ENCODE assay signal across 11 cellular contexts in genomic region chr3:52041118-52041847, GRCh38. TPM values are rescaled to one million over a fixed set of nuclear protein-coding genes. Genes with fewer than 3 reads are reported as not detected.
DNase-seq lines count a peak whose midpoint lies in the region; ATAC-seq and TF ChIP-seq lines count a peak whose summit lies in the region.
"Had no signal": no experiment of that assay in that cellular context is flagged by ENCODE, and none has a peak within 500 bp of the region (broad histone marks: within the 10 kb centered on the region; RNA-seq: fewer than 3 reads in every experiment).

No MANE protein-coding gene starts in this region.

- H3K56ac ChIP-seq in mesendoderm (ENCODE audit: low read length) = no peak overlapping the region

- peak overlapping the region; percentile 6 for H3K27ac Mint-ChIP-seq in dendritic cell treated with granulocyte-macrophage colony-stimulating factor and Interleukin-4, amounts not matched to agents 40 ng/mL and 50 ng/mL, for 4 days
- H3K27ac Mint-ChIP-seq: activated naive CD4-positive, alpha-beta T cell treated with anti-CD3 and anti-CD28 coated beads, Interleukin-2, amount 50 U/mL, for 24 hours had no signal

- no peak overlapping the region for H3K23ac ChIP-seq in mesendoderm (ENCODE audit: low read length)

- H4K5ac ChIP-seq in mesendoderm (ENCODE audit: low read length) = no peak overlapping the region

- H3K27me3 Mint-ChIP-seq in dendritic cell treated with granulocyte-macrophage colony-stimulating factor and Interleukin-4, amounts not matched to agents 40 ng/mL and 50 ng/mL, for 4 days = peaks cover 8% of the 10 kb centered on the region
- H3K27me3 Mint-ChIP-seq: activated naive CD4-positive, alpha-beta T cell treated with anti-CD3 and anti-CD28 coated beads, Interleukin-2, amount 50 U/mL, for 24 hours; T-cell had no signal

- no peak overlapping the region for H3K4me2 ChIP-seq in mesendoderm (ENCODE audit: low read length)

- H3K18ac ChIP-seq in mesendoderm (ENCODE audit: low read length) = no peak overlapping the region

- H3K36me3 ChIP-seq in mesendoderm (ENCODE audit: control insufficient read depth, insufficient read depth, low read length) = no peaks in the 10 kb centered on the region

- H2BK15ac ChIP-seq in mesendoderm (replicated peaks; ENCODE audit: low read depth) = no peak overlapping the region

- H3K4me3 Mint-ChIP-seq in dendritic cell treated with granulocyte-macrophage colony-stimulating factor and Interleukin-4, amounts not matched to agents 40 ng/mL and 50 ng/mL, for 4 days = no peak overlapping the region
- H3K4me3 Mint-ChIP-seq: activated naive CD4-positive, alpha-beta T cell treated with anti-CD3 and anti-CD28 coated beads, Interleukin-2, amount 50 U/mL, for 24 hours; T-cell had no signal

- DNase-seq in AG10803 (ENCODE audit: low read depth) (no peak), NAMALWA (ENCODE audit: low spot score) (peak; percentile 16), mesendoderm (peak; percentile 53), NCI-H1092 treated with DMSO at 0.1 percent for 48 hours (lab: John Stamatoyannopoulos, UW) (no peak), lower leg skin (ENCODE audit: low spot score in 2 of 2) (no peak), NCI-H2029 (lab: John Stamatoyannopoulos, UW) (no peak)
- DNase-seq: GF-D8, T-cell had no signal

- no peaks in the 10 kb centered on the region for H3K79me2 ChIP-seq in mesendoderm (ENCODE audit: control insufficient read depth, insufficient read depth, low read length)

- no peaks in the 10 kb centered on the region for H3K9me3 Mint-ChIP-seq in dendritic cell treated with granulocyte-macrophage colony-stimulating factor and Interleukin-4, amounts not matched to agents 40 ng/mL and 50 ng/mL, for 4 days
- H3K9me3 Mint-ChIP-seq: activated naive CD4-positive, alpha-beta T cell treated with anti-CD3 and anti-CD28 coated beads, Interleukin-2, amount 50 U/mL, for 24 hours; T-cell had no signal

- TF ChIP-seq CTCF in AG10803 (conservative IDR thresholded peaks at IDR 0.05; ENCODE audit: low read length) (peak; percentile 28), lower leg skin (IDR thresholded peaks at IDR 0.05) (no peak)

- no peaks in the 10 kb centered on the region for H3K36me3 Mint-ChIP-seq in dendritic cell treated with granulocyte-macrophage colony-stimulating factor and Interleukin-4, amounts not matched to agents 40 ng/mL and 50 ng/mL, for 4 days (ENCODE audit: low read depth)
- H3K36me3 Mint-ChIP-seq: activated naive CD4-positive, alpha-beta T cell treated with anti-CD3 and anti-CD28 coated beads, Interleukin-2, amount 50 U/mL, for 24 hours; T-cell had no signal

- no peaks in the 10 kb centered on the region for H3K4me1 ChIP-seq in mesendoderm (ENCODE audit: control insufficient read depth, low read depth, low read length)

- H3K4me1 Mint-ChIP-seq in dendritic cell treated with granulocyte-macrophage colony-stimulating factor and Interleukin-4, amounts not matched to agents 40 ng/mL and 50 ng/mL, for 4 days (ENCODE audit: low read depth) = no peaks in the 10 kb centered on the region

- no peak for TF ChIP-seq POLR2A in lower leg skin (IDR thresholded peaks at IDR 0.05)

- H3K9ac ChIP-seq in mesendoderm (ENCODE audit: low read length) = no peak overlapping the region

- no peaks in the 10 kb centered on the region for H3K79me1 ChIP-seq in mesendoderm (ENCODE audit: low read length)

- no peaks in the 10 kb centered on the region for H3K27me3 ChIP-seq in mesendoderm (ENCODE audit: insufficient read depth, low read length, poor library complexity)

- no peak for ATAC-seq in GM19023 (IDR thresholded peaks at IDR 0.05; ENCODE audit: unreplicated experiment)
- ATAC-seq: T-cell had no signal

- no peak overlapping the region for H2BK5ac ChIP-seq in mesendoderm (ENCODE audit: low read length)

- intact Hi-C loops in dendritic cell treated with granulocyte-macrophage colony-stimulating factor and Interleukin-4, amounts not matched to agents 40 ng/mL and 50 ng/mL, for 4 days (cut with micrococcal nuclease) = no loop called here
- intact Hi-C loops in lower leg skin (cut with DNase I; ENCODE audit: low total_unique reads) = no loop called here

- H3K4ac ChIP-seq in mesendoderm (ENCODE audit: low read depth, low read length) = no peak overlapping the region

- no peak overlapping the region for H4K8ac ChIP-seq in mesendoderm (ENCODE audit: low read depth, low read length)

- WGBS in mesendoderm (ENCODE audit: extremely low coverage, insufficient coverage, low lambda C conversion rate) = no CpG with 5 or more reads among the region's 11 CpGs
- 68 to 73% methylated on average over 11 of the region's 11 CpGs for WGBS in lower leg skin, 2 donors

- H3K27ac ChIP-seq in mesendoderm (ENCODE audit: low read depth, low read length) = no peak overlapping the region

- no peak overlapping the region for H2BK120ac ChIP-seq in mesendoderm (ENCODE audit: low read depth, low read length)

- H2AK5ac ChIP-seq in mesendoderm (ENCODE audit: low read length) = no peak overlapping the region

- H3K4me3 ChIP-seq in AG10803 (ENCODE audit: low read length) = no peak overlapping the region
- no peak overlapping the region for H3K4me3 ChIP-seq in mesendoderm (ENCODE audit: low read length)
- H3K4me3 ChIP-seq in lower leg skin (ENCODE audit: low read depth, poor library complexity, severe bottlenecking) = no peak overlapping the region

RNA-seq across cellular contexts. Expression of gene DUSP7, which starts 15.1 kb away (rescaled TPM):
- polyA plus RNA-seq in mesendoderm (2013, experiment 1 of 2) = 13.1 TPM
- polyA plus RNA-seq in mesendoderm (2013, experiment 2 of 2) = 13.9 TPM
- 10 to 100 TPM; 54.6 to 96.3 (median 79.2) TPM for total RNA-seq in lower leg skin

RNA-seq across cellular contexts. Expression of gene RPL29, which starts 45.6 kb away (rescaled TPM):
- polyA plus RNA-seq in mesendoderm (2013, experiment 1 of 2) = 2,106 TPM
- 2,168 TPM for polyA plus RNA-seq in mesendoderm (2013, experiment 2 of 2)
- 1,000 to 10,000 TPM; 1,729 to 2,645 (median 2,120) TPM for total RNA-seq in lower leg skin

RNA-seq across cellular contexts. Expression of gene ACY1, which starts 57.9 kb away (rescaled TPM):
- 28.2 TPM for polyA plus RNA-seq in mesendoderm (2013, experiment 1 of 2)
- polyA plus RNA-seq in mesendoderm (2013, experiment 2 of 2) = 25.1 TPM
- total RNA-seq in lower leg skin = 10 to 100 TPM; 16.2 to 44.2 (median 30.5) TPM

Comparison
In these comparisons a context has a peak if more than half of its experiments do, and no peak if none do; other contexts are left out.
1. DNase-seq: peak in NAMALWA (single experiment) and mesendoderm (single experiment); none in AG10803 (single experiment), NCI-H1092 treated with DMSO at 0.1 percent for 48 hours (single experiment), lower leg skin (0 of 2) and NCI-H2029 (single experiment).